Comparison of ENCODE assay signal across 33 cellular contexts in genomic region chr5:17625686-17626085, GRCh38. TPM values are rescaled to one million over a fixed set of nuclear protein-coding genes. Genes with fewer than 3 reads are reported as not detected.
"Had no signal": no experiment of that assay in that cellular context is flagged by ENCODE, and none has a peak within 500 bp of the region (broad histone marks: within the 10 kb centered on the region; RNA-seq: fewer than 3 reads in every experiment).

No MANE protein-coding gene starts in this region.

- H3K36me3 Mint-ChIP-seq: activated CD8-positive, alpha-beta memory T cell treated with anti-CD3 and anti-CD28 coated beads, Interleukin-2, amount 10 ng/mL, durations not matched to agents 7 days and 5 days; activated naive CD4-positive, alpha-beta T cell treated with anti-CD3 and anti-CD28 coated beads, Interleukin-2, amount 10 ng/mL, durations not matched to agents 7 days and 5 days; activated naive CD4-positive, alpha-beta T cell treated with anti-CD3 and anti-CD28 coated beads, Interleukin-2, amount 50 U/mL, for 24 hours; activated naive CD8-positive, alpha-beta T cell; brain had no signal

- H3K4me3 ChIP-seq: ascending aorta, cardiac muscle cell had no signal

- ATAC-seq: activated CD8-positive, alpha-beta memory T cell treated with anti-CD3 and anti-CD28 coated beads, Interleukin-2, amount 10 ng/mL, durations not matched to agents 7 days and 5 days; activated CD8-positive, alpha-beta T cell treated with anti-CD3 and anti-CD28 coated beads, Interleukin-2, amount 10 ng/mL, durations not matched to agents 7 days and 5 days had no signal

- H3K4me1 Mint-ChIP-seq: activated B cell treated with CpG ODN at 0.5 μM for 24 hours; activated CD4-positive, alpha-beta memory T cell treated with anti-CD3 and anti-CD28 coated beads, Interleukin-2, amount 10 ng/mL, durations not matched to agents 7 days and 5 days; activated CD4-positive, alpha-beta T cell treated with anti-CD3 and anti-CD28 coated beads, Interleukin-2, amount 10 ng/mL, durations not matched to agents 24 days and 14 days; activated CD8-positive, alpha-beta memory T cell treated with anti-CD3 and anti-CD28 coated beads, Interleukin-2, amount 10 ng/mL, durations not matched to agents 7 days and 5 days; activated naive CD4-positive, alpha-beta T cell treated with anti-CD3 and anti-CD28 coated beads, Interleukin-2, amount 10 ng/mL, durations not matched to agents 7 days and 5 days; activated naive CD4-positive, alpha-beta T cell treated with anti-CD3 and anti-CD28 coated beads, Interleukin-2, amount 50 U/mL, for 24 hours; brain; central memory CD8-positive, alpha-beta T cell had no signal

- H3K27ac Mint-ChIP-seq: activated B cell treated with CpG ODN at 0.5 μM for 24 hours; activated CD4-positive, alpha-beta memory T cell treated with anti-CD3 and anti-CD28 coated beads, Interleukin-2, amount 10 ng/mL, durations not matched to agents 7 days and 5 days; activated CD4-positive, alpha-beta T cell treated with anti-CD3 and anti-CD28 coated beads, Interleukin-2, amount 10 ng/mL, durations not matched to agents 24 days and 14 days; activated CD8-positive, alpha-beta memory T cell treated with anti-CD3 and anti-CD28 coated beads, Interleukin-2, amount 10 ng/mL, durations not matched to agents 7 days and 5 days; activated CD8-positive, alpha-beta T cell treated with anti-CD3 and anti-CD28 coated beads, Interleukin-2, amount 10 ng/mL, durations not matched to agents 7 days and 5 days; activated naive CD4-positive, alpha-beta T cell treated with anti-CD3 and anti-CD28 coated beads, Interleukin-2, amount 10 ng/mL, durations not matched to agents 7 days and 5 days; activated naive CD4-positive, alpha-beta T cell treated with anti-CD3 and anti-CD28 coated beads, Interleukin-2, amount 50 U/mL, for 24 hours; activated naive CD8-positive, alpha-beta T cell; activated T-cell treated with anti-CD3 and anti-CD28 coated beads, Interleukin-2, amount 50 U/mL, for 24 hours; activated T-helper 2 cell treated with anti-CD3 and anti-CD28 coated beads, Interferon-gamma antibody, Interleukin-2, Interleukin-4, amounts not matched to agents 10 μg/mL and 5 μg/mL and 100 μg/mL, durations not matched to agents 14 hours and 24 hours and 36 hours; brain; T-helper 1 cell treated with Interleukin-12 subunit alpha and Interleukin-12 subunit beta and Interleukin-4 antibody, amounts not matched to agents 30 μg/mL and 1 μg/mL, for 36 hours; T-helper 2 cell treated with Interferon-gamma antibody and Interleukin-4, amounts not matched to agents 5 μg/mL and 100 μg/mL, for 36 hours had no signal

- DNase-seq: activated B cell treated with CpG ODN at 0.5 μM for 24 hours; activated CD4-positive, alpha-beta memory T cell treated with anti-CD3 and anti-CD28 coated beads, Interleukin-2, amount 10 ng/mL, durations not matched to agents 7 days and 5 days; activated CD4-positive, alpha-beta T cell treated with anti-CD3 and anti-CD28 coated beads for 4 hours; activated CD4-positive, alpha-beta T cell treated with anti-CD3 and anti-CD28 coated beads, Interleukin-2, amount 10 ng/mL, durations not matched to agents 24 days and 14 days; activated CD4-positive, alpha-beta T cell treated with anti-CD3 and anti-CD28 coated beads, Interleukin-2, amount 50 U/mL, for 48 hours; activated CD4-positive, CD25-positive, alpha-beta regulatory T cell treated with anti-CD3 and anti-CD28 coated beads, Interleukin-2, amount 50 U/mL, for 72 hours; activated CD8-positive, alpha-beta memory T cell treated with anti-CD3 and anti-CD28 coated beads for 24 hours; activated CD8-positive, alpha-beta memory T cell treated with anti-CD3 and anti-CD28 coated beads, Interleukin-2, amount 10 ng/mL, durations not matched to agents 7 days and 5 days; activated CD8-positive, alpha-beta memory T cell treated with anti-CD3 and anti-CD28 coated beads, Interleukin-2, amount 50 U/mL, for 48 hours; activated CD8-positive, alpha-beta T cell treated with anti-CD3 and anti-CD28 coated beads, Interleukin-2, amount 10 ng/mL, durations not matched to agents 7 days and 5 days; activated effector memory CD4-positive, alpha-beta T cell treated with Interleukin-2 at 50 U/mL for 16 hours; activated gamma-delta T cell; activated naive CD4-positive, alpha-beta T cell treated with anti-CD3 and anti-CD28 coated beads, Interleukin-2, amount 10 ng/mL, durations not matched to agents 7 days and 5 days; activated naive CD4-positive, alpha-beta T cell treated with Interleukin-2 at 50 U/mL for 16 hours; activated T-cell treated with anti-CD3 and anti-CD28 coated beads, Interleukin-2, amount 50 U/mL, for 24 hours; activated T-cell treated with anti-CD3 and anti-CD28 coated beads, Interleukin-2, amount 50 U/mL, for 48 hours; amygdala; anterior cingulate cortex; SW 1271; T-helper 1 cell; T-helper 2 cell; T-helper 9 cell had no signal

- H3K4me1 ChIP-seq: ascending aorta had no signal

- H3K27me3 Mint-ChIP-seq: activated B cell treated with CpG ODN at 0.5 μM for 24 hours; activated CD4-positive, alpha-beta memory T cell treated with anti-CD3 and anti-CD28 coated beads, Interleukin-2, amount 10 ng/mL, durations not matched to agents 7 days and 5 days; activated CD4-positive, alpha-beta T cell treated with anti-CD3 and anti-CD28 coated beads, Interleukin-2, amount 10 ng/mL, durations not matched to agents 24 days and 14 days; activated CD8-positive, alpha-beta memory T cell treated with anti-CD3 and anti-CD28 coated beads, Interleukin-2, amount 10 ng/mL, durations not matched to agents 7 days and 5 days; activated naive CD4-positive, alpha-beta T cell treated with anti-CD3 and anti-CD28 coated beads, Interleukin-2, amount 10 ng/mL, durations not matched to agents 7 days and 5 days; activated naive CD4-positive, alpha-beta T cell treated with anti-CD3 and anti-CD28 coated beads, Interleukin-2, amount 50 U/mL, for 24 hours; activated naive CD8-positive, alpha-beta T cell; activated T-cell treated with anti-CD3 and anti-CD28 coated beads, Interleukin-2, amount 50 U/mL, for 24 hours; brain; central memory CD8-positive, alpha-beta T cell had no signal

- H3K9me3 Mint-ChIP-seq: activated B cell treated with CpG ODN at 0.5 μM for 24 hours, brain had no signal

- H3K36me3 ChIP-seq: ascending aorta, cardiac muscle cell had no signal

- H3K27me3 ChIP-seq: ascending aorta, cardiac muscle cell had no signal

- H3K4me3 Mint-ChIP-seq: activated B cell treated with CpG ODN at 0.5 μM for 24 hours; activated CD4-positive, alpha-beta memory T cell treated with anti-CD3 and anti-CD28 coated beads, Interleukin-2, amount 10 ng/mL, durations not matched to agents 7 days and 5 days; activated CD4-positive, alpha-beta T cell treated with anti-CD3 and anti-CD28 coated beads, Interleukin-2, amount 10 ng/mL, durations not matched to agents 24 days and 14 days; activated CD8-positive, alpha-beta memory T cell treated with anti-CD3 and anti-CD28 coated beads, Interleukin-2, amount 10 ng/mL, durations not matched to agents 7 days and 5 days; activated CD8-positive, alpha-beta T cell treated with anti-CD3 and anti-CD28 coated beads, Interleukin-2, amount 10 ng/mL, durations not matched to agents 7 days and 5 days; activated naive CD4-positive, alpha-beta T cell treated with anti-CD3 and anti-CD28 coated beads, Interleukin-2, amount 10 ng/mL, durations not matched to agents 7 days and 5 days; activated naive CD4-positive, alpha-beta T cell treated with anti-CD3 and anti-CD28 coated beads, Interleukin-2, amount 50 U/mL, for 24 hours; activated naive CD8-positive, alpha-beta T cell; activated T-cell treated with anti-CD3 and anti-CD28 coated beads, Interleukin-2, amount 50 U/mL, for 24 hours; brain; central memory CD8-positive, alpha-beta T cell; T-helper 1 cell treated with Interleukin-12 subunit alpha and Interleukin-12 subunit beta and Interleukin-4 antibody, amounts not matched to agents 30 μg/mL and 1 μg/mL, for 36 hours; T-helper 2 cell treated with Interferon-gamma antibody and Interleukin-4, amounts not matched to agents 5 μg/mL and 100 μg/mL, for 36 hours had no signal

- H3K9me3 ChIP-seq: ascending aorta had no signal

- H3K27ac ChIP-seq: ascending aorta, cardiac muscle cell, VCaP had no signal

RNA-seq across cellular contexts. Expression of gene TAF11L13, which starts 6.2 kb away (rescaled TPM):
- total RNA-seq: activated B cell treated with CpG ODN at 0.5 μM for 24 hours; activated CD4-positive, alpha-beta memory T cell treated with anti-CD3 and anti-CD28 coated beads, Interleukin-2, amount 10 ng/mL, durations not matched to agents 7 days and 5 days; activated CD4-positive, alpha-beta T cell treated with anti-CD3 and anti-CD28 coated beads, Interleukin-2, amount 10 ng/mL, durations not matched to agents 24 days and 14 days; activated CD8-positive, alpha-beta memory T cell treated with anti-CD3 and anti-CD28 coated beads, Interleukin-2, amount 10 ng/mL, durations not matched to agents 7 days and 5 days; activated CD8-positive, alpha-beta T cell treated with anti-CD3 and anti-CD28 coated beads, Interleukin-2, amount 10 ng/mL, durations not matched to agents 7 days and 5 days; activated T-helper 2 cell treated with anti-CD3 and anti-CD28 coated beads, Interferon-gamma antibody, Interleukin-2, Interleukin-4, amounts not matched to agents 10 μg/mL and 5 μg/mL and 100 μg/mL, durations not matched to agents 14 hours and 24 hours and 36 hours; ascending aorta; bronchial epithelial cell; cardiac muscle cell had no signal

RNA-seq across cellular contexts. Expression of gene TAF11L14, which starts 8.6 kb away (rescaled TPM):
- total RNA-seq: activated B cell treated with CpG ODN at 0.5 μM for 24 hours; activated CD4-positive, alpha-beta memory T cell treated with anti-CD3 and anti-CD28 coated beads, Interleukin-2, amount 10 ng/mL, durations not matched to agents 7 days and 5 days; activated CD4-positive, alpha-beta T cell treated with anti-CD3 and anti-CD28 coated beads, Interleukin-2, amount 10 ng/mL, durations not matched to agents 24 days and 14 days; activated CD8-positive, alpha-beta memory T cell treated with anti-CD3 and anti-CD28 coated beads, Interleukin-2, amount 10 ng/mL, durations not matched to agents 7 days and 5 days; activated CD8-positive, alpha-beta T cell treated with anti-CD3 and anti-CD28 coated beads, Interleukin-2, amount 10 ng/mL, durations not matched to agents 7 days and 5 days; activated T-helper 2 cell treated with anti-CD3 and anti-CD28 coated beads, Interferon-gamma antibody, Interleukin-2, Interleukin-4, amounts not matched to agents 10 μg/mL and 5 μg/mL and 100 μg/mL, durations not matched to agents 14 hours and 24 hours and 36 hours; ascending aorta; bronchial epithelial cell; cardiac muscle cell had no signal

RNA-seq across cellular contexts. Expression of gene TAF11L12, which starts 15.5 kb away (rescaled TPM):
- total RNA-seq: activated B cell treated with CpG ODN at 0.5 μM for 24 hours; activated CD4-positive, alpha-beta memory T cell treated with anti-CD3 and anti-CD28 coated beads, Interleukin-2, amount 10 ng/mL, durations not matched to agents 7 days and 5 days; activated CD4-positive, alpha-beta T cell treated with anti-CD3 and anti-CD28 coated beads, Interleukin-2, amount 10 ng/mL, durations not matched to agents 24 days and 14 days; activated CD8-positive, alpha-beta memory T cell treated with anti-CD3 and anti-CD28 coated beads, Interleukin-2, amount 10 ng/mL, durations not matched to agents 7 days and 5 days; activated CD8-positive, alpha-beta T cell treated with anti-CD3 and anti-CD28 coated beads, Interleukin-2, amount 10 ng/mL, durations not matched to agents 7 days and 5 days; activated T-helper 2 cell treated with anti-CD3 and anti-CD28 coated beads, Interferon-gamma antibody, Interleukin-2, Interleukin-4, amounts not matched to agents 10 μg/mL and 5 μg/mL and 100 μg/mL, durations not matched to agents 14 hours and 24 hours and 36 hours; ascending aorta; cardiac muscle cell had no signal

RNA-seq across cellular contexts. Expression of gene TAF11L11, which starts 21.7 kb away (rescaled TPM):
- total RNA-seq: activated B cell treated with CpG ODN at 0.5 μM for 24 hours; activated CD4-positive, alpha-beta memory T cell treated with anti-CD3 and anti-CD28 coated beads, Interleukin-2, amount 10 ng/mL, durations not matched to agents 7 days and 5 days; activated CD4-positive, alpha-beta T cell treated with anti-CD3 and anti-CD28 coated beads, Interleukin-2, amount 10 ng/mL, durations not matched to agents 24 days and 14 days; activated CD8-positive, alpha-beta memory T cell treated with anti-CD3 and anti-CD28 coated beads, Interleukin-2, amount 10 ng/mL, durations not matched to agents 7 days and 5 days; activated CD8-positive, alpha-beta T cell treated with anti-CD3 and anti-CD28 coated beads, Interleukin-2, amount 10 ng/mL, durations not matched to agents 7 days and 5 days; activated T-helper 2 cell treated with anti-CD3 and anti-CD28 coated beads, Interferon-gamma antibody, Interleukin-2, Interleukin-4, amounts not matched to agents 10 μg/mL and 5 μg/mL and 100 μg/mL, durations not matched to agents 14 hours and 24 hours and 36 hours; ascending aorta; bronchial epithelial cell; cardiac muscle cell had no signal

RNA-seq across cellular contexts. Expression of gene TAF11L10, which starts 28.1 kb away (rescaled TPM):
- total RNA-seq: activated B cell treated with CpG ODN at 0.5 μM for 24 hours; activated CD4-positive, alpha-beta memory T cell treated with anti-CD3 and anti-CD28 coated beads, Interleukin-2, amount 10 ng/mL, durations not matched to agents 7 days and 5 days; activated CD4-positive, alpha-beta T cell treated with anti-CD3 and anti-CD28 coated beads, Interleukin-2, amount 10 ng/mL, durations not matched to agents 24 days and 14 days; activated CD8-positive, alpha-beta memory T cell treated with anti-CD3 and anti-CD28 coated beads, Interleukin-2, amount 10 ng/mL, durations not matched to agents 7 days and 5 days; activated CD8-positive, alpha-beta T cell treated with anti-CD3 and anti-CD28 coated beads, Interleukin-2, amount 10 ng/mL, durations not matched to agents 7 days and 5 days; activated T-helper 2 cell treated with anti-CD3 and anti-CD28 coated beads, Interferon-gamma antibody, Interleukin-2, Interleukin-4, amounts not matched to agents 10 μg/mL and 5 μg/mL and 100 μg/mL, durations not matched to agents 14 hours and 24 hours and 36 hours; ascending aorta; bronchial epithelial cell; cardiac muscle cell had no signal
